Comparison of ENCODE assay signal across 8 cellular contexts in genomic region chr18:2541925-2542563, GRCh38. TPM values are rescaled to one million over a fixed set of nuclear protein-coding genes. Genes with fewer than 3 reads are reported as not detected.
DNase-seq lines count a peak whose midpoint lies in the region; ATAC-seq and TF ChIP-seq lines count a peak whose summit lies in the region.
"Not testable (repeated sequence)": the region's sequence is repeated elsewhere in the genome, so short reads cannot be mapped to it uniquely, and the experiment has no call there.

No MANE protein-coding gene starts in this region.

- not testable (repeated sequence) for H3K27me3 Mint-ChIP-seq in CD14-positive monocyte (ENCODE audit: low read depth in 3 of 3)

- H3K36me3 Mint-ChIP-seq in CD14-positive monocyte, result peaks cover 33 to 48% of the 10 kb centered on the region in 2 donors

- not testable (repeated sequence) for H3K9me3 Mint-ChIP-seq in CD14-positive monocyte

- H3K4me1 Mint-ChIP-seq in CD14-positive monocyte, result not testable (repeated sequence)

- H3K27ac Mint-ChIP-seq in CD14-positive monocyte, result not testable (repeated sequence)

- H3K4me3 Mint-ChIP-seq in CD14-positive monocyte, result not testable (repeated sequence)

- peak; percentile 79 for TF ChIP-seq CTCF in CD14-positive monocyte (IDR thresholded peaks at IDR 0.05)

- intact Hi-C loops in CD14-positive monocyte (cut with micrococcal nuclease), result loop anchor here (5.0 to 10.0 kb wide), 4 partner anchors 205 to 1677 kb away; no protein-coding TSS in a partner anchor

- not testable (repeated sequence) for DNase-seq in CD14-positive monocyte (ENCODE audit: low spot score)
- peak; percentile 20 for DNase-seq in NCI-H1092 treated with DMSO at 0.1 percent for 48 hours (lab: John Stamatoyannopoulos, UW)
- DNase-seq in RPMI7951 (ENCODE audit: low read depth), result peak; percentile 47
- DNase-seq in cerebellum (ENCODE audit: low spot score), result peak; percentile 12
- peak; percentile 60 for DNase-seq in inferior parietal cortex (ENCODE audit: extremely low spot score)
- peak; percentile 46 for DNase-seq in renal cortical epithelial cell (ENCODE audit: low read depth)

- ATAC-seq in GM18520 (IDR thresholded peaks at IDR 0.05; ENCODE audit: unreplicated experiment) (peak; percentile 57), HG02938 (IDR thresholded peaks at IDR 0.05; ENCODE audit: unreplicated experiment) (peak; percentile 67)

RNA-seq across cellular contexts. Expression of gene METTL4, which starts 29.3 kb away (rescaled TPM):
- 1 to 10 TPM; 3.0 to 4.1 TPM for polyA plus RNA-seq in CD14-positive monocyte
- 16.5 and 17.8 TPM in 2 replicates for total RNA-seq in RPMI7951 (2014; rRNA removed; shearing (Covaris generic))
- total RNA-seq in cerebellum (18.4 TPM), renal cortical epithelial cell (10.6 and 13.8 TPM in 2 replicates)

RNA-seq across cellular contexts. Expression of gene NDC80, which starts 29.3 kb away (rescaled TPM):
- not detected for polyA plus RNA-seq in CD14-positive monocyte
- total RNA-seq in RPMI7951 (2014; rRNA removed; shearing (Covaris generic)), result 83.3 and 99.5 TPM in 2 replicates
- total RNA-seq in cerebellum (20.3 TPM), renal cortical epithelial cell (1.1 and 13.7 TPM in 2 replicates)
